ENCODE assay signal across 1 cellular context in genomic region chr10:51986531-51986930, GRCh38.
TF ChIP-seq lines count a peak whose summit lies in the region.

No MANE protein-coding gene starts in this region.

TF ChIP-seq in GM23338, 12 proteins besides CTCF, POLR2A, EP300 and RAD21 (continued from another document):
- TF ChIP-seq ZNF462 (CRISPR knock-in tag; IDR thresholded peaks at IDR 0.05) (no peak), REST (IDR thresholded peaks at IDR 0.05; ENCODE audit: unreplicated experiment) (no peak)
